ENCODE assay signal across 11 cellular contexts in genomic region chr1:108478429-108479015, GRCh38. TPM values are rescaled to one million over a fixed set of nuclear protein-coding genes. Genes with fewer than 3 reads are reported as not detected.
"Had no signal": no experiment of that assay in that cellular context is flagged by ENCODE, and none has a peak within 500 bp of the region (broad histone marks: within the 10 kb centered on the region; RNA-seq: fewer than 3 reads in every experiment).

No MANE protein-coding gene starts in this region.

- H3K36me3 ChIP-seq: HAP-1 had no signal

- H3K4me3 ChIP-seq: GM23248, HAP-1 had no signal

- DNase-seq: GM23248, GOT3, H7, IMR-90, Karpas-422, KBM-7 had no signal

- H3K9ac ChIP-seq: GM23248, KMS-11 had no signal

- H3K9me3 ChIP-seq: HAP-1 had no signal

- H3K27ac ChIP-seq: GM23248, HL-60, KMS-11 had no signal

- H3K4me1 ChIP-seq: HAP-1 had no signal

- ATAC-seq: HCT116 had no signal

RNA-seq across cellular contexts. Expression of gene NBPF6, which starts 28.4 kb away (rescaled TPM):
- total RNA-seq: GM23248, H4, H7, IMR-90 had no signal
- polyA plus RNA-seq: GM23248, IMR-90 had no signal
